ENCODE assay signal across 10 cellular contexts in genomic region chrX:147875866-147876596, GRCh38. TPM values are rescaled to one million over a fixed set of nuclear protein-coding genes. Genes with fewer than 3 reads are reported as not detected.
A peak's percentile ranks its signal among the peaks of the same experiment; 100 is the strongest.
DNase-seq lines count a peak whose midpoint lies in the region; ATAC-seq, FAIRE-seq and TF ChIP-seq lines count a peak whose summit lies in the region.
"Had no signal": no experiment of that assay in that cellular context is flagged by ENCODE, and none has a peak within 500 bp of the region (broad histone marks: within the 10 kb centered on the region; RNA-seq: fewer than 3 reads in every experiment).

No MANE protein-coding gene starts in this region.

- no peak overlapping the region for H3K9ac ChIP-seq in kidney (ENCODE audit: low read length in 2 of 2)

- no peaks in the 10 kb centered on the region for H3K36me3 ChIP-seq in kidney (ENCODE audit: control insufficient read depth in 1 of 2, insufficient read depth in 2 of 2, low read length in 2 of 2)
- H3K36me3 ChIP-seq: SJCRH30 had no signal

- H3K27ac Mint-ChIP-seq in activated CD4-positive, alpha-beta memory T cell treated with anti-CD3 and anti-CD28 coated beads, Interleukin-2, amount 10 ng/mL, durations not matched to agents 7 days and 5 days: no peak overlapping the region
- H3K27ac Mint-ChIP-seq in endothelial cell (ENCODE audit: unreplicated experiment): no peak overlapping the region
- H3K27ac Mint-ChIP-seq: progenitor cell of endocrine pancreas had no signal

- no peaks in the 10 kb centered on the region for H3K4me1 ChIP-seq in kidney (ENCODE audit: control insufficient read depth in 1 of 2, insufficient read depth in 1 of 2, low read depth in 1 of 2, low read length in 2 of 2)

- in situ Hi-C loops in G401 (cut with HindIII; ENCODE audit: low sequenced_read_pairs): no loop called here

- H3K9me3 Mint-ChIP-seq in activated CD4-positive, alpha-beta memory T cell treated with anti-CD3 and anti-CD28 coated beads, Interleukin-2, amount 10 ng/mL, durations not matched to agents 7 days and 5 days: no peaks in the 10 kb centered on the region
- H3K9me3 Mint-ChIP-seq in endothelial cell (ENCODE audit: unreplicated experiment): no peaks in the 10 kb centered on the region

- H3K4me3 ChIP-seq in kidney (ENCODE audit: low read length in 2 of 2): peak overlapping the region in 1 of 2 donors; percentile 37
- H3K4me3 ChIP-seq: SJCRH30 had no signal

- H3K36me3 Mint-ChIP-seq in activated CD4-positive, alpha-beta memory T cell treated with anti-CD3 and anti-CD28 coated beads, Interleukin-2, amount 10 ng/mL, durations not matched to agents 7 days and 5 days (ENCODE audit: low read depth): no peaks in the 10 kb centered on the region
- no peaks in the 10 kb centered on the region for H3K36me3 Mint-ChIP-seq in endothelial cell (ENCODE audit: low read depth, unreplicated experiment)

- no peaks in the 10 kb centered on the region for H3K27me3 Mint-ChIP-seq in activated CD4-positive, alpha-beta memory T cell treated with anti-CD3 and anti-CD28 coated beads, Interleukin-2, amount 10 ng/mL, durations not matched to agents 7 days and 5 days
- no peaks in the 10 kb centered on the region for H3K27me3 Mint-ChIP-seq in endothelial cell (ENCODE audit: unreplicated experiment)
- H3K27me3 Mint-ChIP-seq: progenitor cell of endocrine pancreas had no signal

- H3K4me1 Mint-ChIP-seq in activated CD4-positive, alpha-beta memory T cell treated with anti-CD3 and anti-CD28 coated beads, Interleukin-2, amount 10 ng/mL, durations not matched to agents 7 days and 5 days: peaks cover 9% of the 10 kb centered on the region
- H3K4me1 Mint-ChIP-seq in endothelial cell (ENCODE audit: unreplicated experiment): no peaks in the 10 kb centered on the region

- CTCF ChIA-PET in activated CD4-positive, alpha-beta memory T cell treated with anti-CD3 and anti-CD28 coated beads, Interleukin-2, amount 10 ng/mL, durations not matched to agents 7 days and 5 days (lab: Charles Lee): no interaction called here

- DNase-seq in kidney (no peak), G401 (ENCODE audit: low spot score) (no peak), endothelial cell (ENCODE audit: low spot score) (no peak)
- no peak for DNase-seq in activated CD4-positive, alpha-beta memory T cell treated with anti-CD3 and anti-CD28 coated beads, Interleukin-2, amount 10 ng/mL, durations not matched to agents 7 days and 5 days
- DNase-seq in stimulated activated naive CD4-positive, alpha-beta T cell treated with Interleukin-2 at 50 U/mL for 16 hours (lab: John Stamatoyannopoulos, UW): no peak

- no peaks in the 10 kb centered on the region for H3K9me3 ChIP-seq in kidney (ENCODE audit: control insufficient read depth in 1 of 2, low read length in 2 of 2)
- H3K9me3 ChIP-seq: SJCRH30 had no signal

- peak overlapping the region in 1 of 2 donors; percentile 74 for H3K27ac ChIP-seq in kidney (ENCODE audit: low read depth in 2 of 2, low read length in 2 of 2)
- H3K27ac ChIP-seq: SJCRH30 had no signal

- ATAC-seq in GM18858 (IDR thresholded peaks at IDR 0.05; ENCODE audit: unreplicated experiment): peak; percentile 97
- ATAC-seq in GM21786 (IDR thresholded peaks at IDR 0.05; ENCODE audit: unreplicated experiment): peak; percentile 99
- peak; percentile 99 for ATAC-seq in HG03521 (IDR thresholded peaks at IDR 0.05; ENCODE audit: unreplicated experiment)

- TF ChIP-seq CTCF in kidney (IDR thresholded peaks at IDR 0.05; ENCODE audit: borderline replicate concordance, extremely low read depth, insufficient read depth) (no peak), endothelial cell (IDR thresholded peaks at IDR 0.05; ENCODE audit: unreplicated experiment) (no peak)

- peak; percentile 97 for FAIRE-seq in kidney (lab: Jason Lieb, UNC)

- POLR2A ChIA-PET in activated CD4-positive, alpha-beta memory T cell treated with anti-CD3 and anti-CD28 coated beads, Interleukin-2, amount 10 ng/mL, durations not matched to agents 7 days and 5 days (lab: Charles Lee): no interaction called here

- intact Hi-C loops in kidney (cut with DNase I): no loop called here

- no peak overlapping the region for H3K4me3 Mint-ChIP-seq in activated CD4-positive, alpha-beta memory T cell treated with anti-CD3 and anti-CD28 coated beads, Interleukin-2, amount 10 ng/mL, durations not matched to agents 7 days and 5 days
- no peak overlapping the region for H3K4me3 Mint-ChIP-seq in endothelial cell (ENCODE audit: unreplicated experiment)

RNA-seq across cellular contexts. Expression of gene FMR1, which starts 35.7 kb away (rescaled TPM):
- total RNA-seq in kidney (69.0 TPM), endothelial cell (ENCODE audit: unreplicated experiment) (67.2 TPM)
- polyA plus RNA-seq in kidney (ENCODE audit: insufficient read depth, low read depth, low replicate concordance): 23.1 TPM
- 10 to 100 TPM; 55.5 to 58.7 TPM for total RNA-seq in activated CD4-positive, alpha-beta memory T cell treated with anti-CD3 and anti-CD28 coated beads, Interleukin-2, amount 10 ng/mL, durations not matched to agents 7 days and 5 days
- 15.6 and 18.4 TPM in 2 replicates for total RNA-seq in G401 (2014; rRNA removed; shearing (Covaris generic))
